21 cellular contexts compared by ENCODE assay signal in the genomic region with DNA sequence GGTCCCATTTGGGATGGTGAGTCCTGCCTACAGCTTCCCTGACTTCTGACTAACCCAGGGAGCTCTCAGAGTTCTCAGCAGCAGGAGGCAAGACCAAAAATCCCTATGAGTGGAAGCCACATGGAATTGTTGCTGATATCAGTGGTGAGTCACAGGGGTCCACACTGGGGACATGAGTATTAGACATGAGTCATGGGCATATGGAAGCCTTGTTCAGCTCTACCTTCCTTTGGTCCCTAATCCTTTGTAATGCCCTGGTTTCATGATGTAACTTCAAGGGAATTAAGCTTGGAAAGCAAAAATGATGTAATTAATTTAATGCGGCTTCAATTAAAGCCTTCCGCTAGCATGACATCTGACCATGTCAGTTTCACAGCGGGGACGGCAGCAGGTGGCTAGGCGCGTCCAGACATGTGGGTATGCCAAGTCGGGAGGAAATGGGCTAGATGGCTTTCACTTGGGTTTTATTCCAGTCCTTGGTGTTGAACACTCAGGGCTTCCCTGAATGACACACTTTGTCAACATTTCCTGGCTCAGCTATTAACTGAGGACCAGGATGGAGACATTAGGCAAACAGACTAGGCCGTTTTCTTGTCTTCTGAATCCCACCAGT.
DNase-seq lines count a peak whose midpoint lies in the region; ATAC-seq, FAIRE-seq and TF ChIP-seq lines count a peak whose summit lies in the region.
"Had no signal": no experiment of that assay in that cellular context is flagged by ENCODE, and none has a peak within 500 bp of the region (broad histone marks: within the 10 kb centered on the region; RNA-seq: fewer than 3 reads in every experiment).

No MANE protein-coding gene starts in this region.

- CTCF ChIA-PET in A673 (lab: Charles Lee) = interaction anchor here (0.6 kb wide), 1 partner anchor 467 kb away, joined by 8 read pairs; no protein-coding TSS in a partner anchor

- H3K4me1 ChIP-seq in A673 (ENCODE audit: insufficient read depth, low read length, poor library complexity, severe bottlenecking) (no peaks in the 10 kb centered on the region), SJCRH30 (peaks cover 41% of the 10 kb centered on the region), kidney (ENCODE audit: control insufficient read depth in 1 of 2, insufficient read depth in 1 of 2, low read depth in 1 of 2, low read length in 2 of 2) (no peaks in the 10 kb centered on the region)
- H3K4me1 ChIP-seq: breast epithelium, parathyroid adenoma had no signal

- TF ChIP-seq CTCF in A673 (conservative IDR thresholded peaks at IDR 0.05; ENCODE audit: low read depth, low read length) (no peak), kidney (IDR thresholded peaks at IDR 0.05; ENCODE audit: borderline replicate concordance, extremely low read depth, insufficient read depth) (no peak)

- TF ChIP-seq POLR2A in erythroblast (IDR thresholded peaks at IDR 0.05; ENCODE audit: low read length) = no peak

- no peaks in the 10 kb centered on the region for H3K27me3 ChIP-seq in A673 (replicated peaks; ENCODE audit: insufficient read depth, low read depth, low read length, poor library complexity)
- no peaks in the 10 kb centered on the region for H3K27me3 ChIP-seq in MG63
- no peaks in the 10 kb centered on the region for H3K27me3 ChIP-seq in SJCRH30
- H3K27me3 ChIP-seq: breast epithelium had no signal

- H3K9ac ChIP-seq in kidney (ENCODE audit: low read length in 2 of 2) = no peak overlapping the region
- H3K9ac ChIP-seq: parathyroid adenoma had no signal

- H3K36me3 ChIP-seq in A673 (ENCODE audit: insufficient read depth, low read length, poor library complexity, severe bottlenecking) (no peaks in the 10 kb centered on the region), MG63 (no peaks in the 10 kb centered on the region), SJCRH30 (no peaks in the 10 kb centered on the region), kidney (ENCODE audit: control insufficient read depth in 1 of 2, insufficient read depth in 2 of 2, low read length in 2 of 2) (no peaks in the 10 kb centered on the region)
- H3K36me3 ChIP-seq: breast epithelium had no signal

- no peaks in the 10 kb centered on the region for H3K4me1 Mint-ChIP-seq in activated CD4-positive, alpha-beta T cell treated with anti-CD3 and anti-CD28 coated beads, Interleukin-2, amount 10 ng/mL, durations not matched to agents 24 days and 14 days
- H3K4me1 Mint-ChIP-seq: T-helper 17 cell had no signal

- H3K9me3 ChIP-seq in A673 (ENCODE audit: low read depth, low read length, poor library complexity, severe bottlenecking) (no peaks in the 10 kb centered on the region), MG63 (no peaks in the 10 kb centered on the region; the same call in 1 of the 2 replicates), SJCRH30 (replicated peaks) (peaks cover 14% of the 10 kb centered on the region; the same call in 1 of the 2 replicates), kidney (ENCODE audit: control insufficient read depth in 1 of 2, low read length in 2 of 2) (no peaks in the 10 kb centered on the region)

- POLR2A ChIA-PET in A673 (lab: Charles Lee; ENCODE audit: low non-redundant PET) = no interaction called here

- H3K9me3 Mint-ChIP-seq in activated CD4-positive, alpha-beta T cell treated with anti-CD3 and anti-CD28 coated beads, Interleukin-2, amount 10 ng/mL, durations not matched to agents 24 days and 14 days = no peaks in the 10 kb centered on the region

- no peak overlapping the region for H3K4me3 ChIP-seq in A673 (ENCODE audit: low read depth, low read length, poor library complexity, severe bottlenecking)
- no peak overlapping the region for H3K4me3 ChIP-seq in MG63
- H3K4me3 ChIP-seq in SJCRH30 = no peak overlapping the region
- H3K4me3 ChIP-seq in kidney (ENCODE audit: low read length in 2 of 2) = no peak overlapping the region
- H3K4me3 ChIP-seq: breast epithelium, lung had no signal

- H3K27ac ChIP-seq in A673 (ENCODE audit: low read depth, low read length, poor library complexity, severe bottlenecking) (no peak overlapping the region), SJCRH30 (peak overlapping the region; percentile 79), kidney (ENCODE audit: low read depth in 2 of 2, low read length in 2 of 2) (no peak overlapping the region)
- H3K27ac ChIP-seq: breast epithelium, epithelial cell of prostate, parathyroid adenoma had no signal

- BruUV-seq in A673 (replicated peaks; lab: Mats Ljungman, UMichigan) = no TSS peak

- no peaks in the 10 kb centered on the region for H3K36me3 Mint-ChIP-seq in activated CD4-positive, alpha-beta T cell treated with anti-CD3 and anti-CD28 coated beads, Interleukin-2, amount 10 ng/mL, durations not matched to agents 24 days and 14 days (ENCODE audit: low read depth)
- H3K36me3 Mint-ChIP-seq: activated naive CD8-positive, alpha-beta T cell had no signal

- intact Hi-C loops in A673 (cut with micrococcal nuclease; ENCODE audit: unreplicated experiment) (no loop called here), kidney (cut with DNase I) (no loop called here)
- intact Hi-C loops in activated CD4-positive, alpha-beta T cell treated with anti-CD3 and anti-CD28 coated beads, Interleukin-2, amount 10 ng/mL, durations not matched to agents 24 days and 14 days (cut with micrococcal nuclease) = no loop called here

- H3K27me3 Mint-ChIP-seq in activated CD4-positive, alpha-beta T cell treated with anti-CD3 and anti-CD28 coated beads, Interleukin-2, amount 10 ng/mL, durations not matched to agents 24 days and 14 days = peaks cover 5% of the 10 kb centered on the region
- H3K27me3 Mint-ChIP-seq: activated naive CD8-positive, alpha-beta T cell had no signal

- FAIRE-seq in kidney (lab: Jason Lieb, UNC) = no peak

- ATAC-seq in HG02981 (IDR thresholded peaks at IDR 0.05; ENCODE audit: unreplicated experiment) = no peak
- ATAC-seq: activated CD8-positive, alpha-beta T cell treated with anti-CD3 and anti-CD28 coated beads, Interleukin-2, amount 10 ng/mL, durations not matched to agents 7 days and 5 days; HCT116; T-helper 17 cell had no signal

- DNase-seq in A673 (ENCODE audit: low spot score) (peak; percentile 69), MG63 (peak; percentile 80), SJCRH30 (peak; percentile 98 to 99), islet precursor cell (peak; percentile 69), kidney (no peak), erythroblast (lab: John Stamatoyannopoulos, UW) (no peak)
- no peak for DNase-seq in activated CD4-positive, alpha-beta T cell treated with anti-CD3 and anti-CD28 coated beads, Interleukin-2, amount 10 ng/mL, durations not matched to agents 24 days and 14 days
- DNase-seq: activated CD8-positive, alpha-beta T cell treated with anti-CD3 and anti-CD28 coated beads, Interleukin-2, amount 10 ng/mL, durations not matched to agents 7 days and 5 days; activated T-cell treated with anti-CD3 and anti-CD28 coated beads, Interleukin-2, amount 50 U/mL, for 48 hours; Kasumi-1; NCI-H1694 treated with DMSO at 0.1 percent for 48 hours; SIG-M5; stimulated activated CD4-positive, alpha-beta T cell treated with anti-CD3 and anti-CD28 coated beads, Interleukin-4, amount 100 ng/mL, for 1 hour; T-helper 17 cell had no signal

- no peak overlapping the region for H3K4me3 Mint-ChIP-seq in activated CD4-positive, alpha-beta T cell treated with anti-CD3 and anti-CD28 coated beads, Interleukin-2, amount 10 ng/mL, durations not matched to agents 24 days and 14 days
- H3K4me3 Mint-ChIP-seq: activated CD8-positive, alpha-beta T cell treated with anti-CD3 and anti-CD28 coated beads, Interleukin-2, amount 10 ng/mL, durations not matched to agents 7 days and 5 days; activated naive CD8-positive, alpha-beta T cell; T-helper 17 cell had no signal

- H3K27ac Mint-ChIP-seq in activated CD4-positive, alpha-beta T cell treated with anti-CD3 and anti-CD28 coated beads, Interleukin-2, amount 10 ng/mL, durations not matched to agents 24 days and 14 days = no peak overlapping the region
- H3K27ac Mint-ChIP-seq: activated CD8-positive, alpha-beta T cell treated with anti-CD3 and anti-CD28 coated beads, Interleukin-2, amount 10 ng/mL, durations not matched to agents 7 days and 5 days; activated naive CD8-positive, alpha-beta T cell; T-helper 17 cell had no signal

Comparison
In these comparisons a context has a peak if more than half of its experiments do, and no peak if none do; other contexts are left out.
1. DNase-seq: peak in A673 (single experiment), MG63 (single experiment), SJCRH30 (2 of 2) and islet precursor cell (single experiment); none in activated CD4-positive, alpha-beta T cell treated with anti-CD3 and anti-CD28 coated beads, Interleukin-2, amount 10 ng/mL, durations not matched to agents 24 days and 14 days (single experiment), kidney (single experiment) and erythroblast (0 of 2).